In the genomic region with DNA sequence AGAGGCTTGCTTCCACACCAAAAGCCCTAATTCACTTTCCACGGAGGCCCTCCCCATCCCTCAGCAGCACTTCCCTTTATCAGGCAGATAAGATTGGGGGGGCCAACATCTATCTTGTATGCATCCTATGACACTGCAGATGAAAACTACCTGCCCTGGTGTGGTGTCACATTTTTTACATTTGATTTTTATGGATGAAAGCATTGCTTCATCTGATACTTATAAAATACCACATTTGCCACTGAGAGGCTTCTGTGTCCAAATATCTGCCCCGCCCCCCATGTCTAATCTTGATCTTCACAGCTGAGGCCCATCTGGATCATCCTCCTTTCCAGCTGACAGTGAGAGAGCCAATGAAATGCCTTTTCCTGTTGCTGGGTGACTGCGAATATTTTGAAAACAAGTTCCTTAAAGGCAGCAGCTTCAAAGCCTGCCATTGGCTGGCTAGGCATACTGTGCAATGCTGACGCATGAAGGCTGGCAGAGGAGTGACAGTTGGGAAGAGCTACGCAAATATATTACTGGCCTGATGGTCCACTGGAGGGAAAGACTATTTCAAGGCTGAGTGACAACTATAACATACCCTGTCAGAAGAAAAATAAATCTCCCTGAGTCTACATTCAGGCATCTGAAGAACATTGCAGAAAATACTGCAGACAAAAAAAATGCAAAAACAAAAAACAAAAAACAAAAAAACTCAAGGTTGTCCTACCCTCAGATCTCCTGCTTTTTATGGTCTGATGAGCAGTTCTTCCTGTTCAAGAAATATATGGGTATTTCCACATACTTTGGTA, we compare ENCODE assay signal across 1 cellular context.
TF ChIP-seq lines count a peak whose summit lies in the region.

No MANE protein-coding gene starts in this region.

TF ChIP-seq in K562, 482 proteins besides CTCF, POLR2A, EP300 and RAD21 (continued from another document and continues in another):
- TF ChIP-seq, protein P1, sequence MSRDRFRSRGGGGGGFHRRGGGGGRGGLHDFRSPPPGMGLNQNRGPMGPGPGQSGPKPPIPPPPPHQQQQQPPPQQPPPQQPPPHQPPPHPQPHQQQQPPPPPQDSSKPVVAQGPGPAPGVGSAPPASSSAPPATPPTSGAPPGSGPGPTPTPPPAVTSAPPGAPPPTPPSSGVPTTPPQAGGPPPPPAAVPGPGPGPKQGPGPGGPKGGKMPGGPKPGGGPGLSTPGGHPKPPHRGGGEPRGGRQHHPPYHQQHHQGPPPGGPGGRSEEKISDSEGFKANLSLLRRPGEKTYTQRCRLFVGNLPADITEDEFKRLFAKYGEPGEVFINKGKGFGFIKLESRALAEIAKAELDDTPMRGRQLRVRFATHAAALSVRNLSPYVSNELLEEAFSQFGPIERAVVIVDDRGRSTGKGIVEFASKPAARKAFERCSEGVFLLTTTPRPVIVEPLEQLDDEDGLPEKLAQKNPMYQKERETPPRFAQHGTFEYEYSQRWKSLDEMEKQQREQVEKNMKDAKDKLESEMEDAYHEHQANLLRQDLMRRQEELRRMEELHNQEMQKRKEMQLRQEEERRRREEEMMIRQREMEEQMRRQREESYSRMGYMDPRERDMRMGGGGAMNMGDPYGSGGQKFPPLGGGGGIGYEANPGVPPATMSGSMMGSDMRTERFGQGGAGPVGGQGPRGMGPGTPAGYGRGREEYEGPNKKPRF (IDR thresholded peaks at IDR 0.05; ENCODE audit: low read depth, low read length), result no peak
- TF ChIP-seq KDM1A (IDR thresholded peaks at IDR 0.05) (0 out of 4 replicates have a peak, but pooled peaks of 1 of the 2 experiments have one; percentile 9), SPI1 (IDR thresholded peaks at IDR 0.05; ENCODE audit: borderline replicate concordance, low read depth, low read length) (peak; percentile 78; the same call in 1 of the 2 replicates), FOXP1 (CRISPR knock-in tag; IDR thresholded peaks at IDR 0.05) (no peak), CSDE1 (IDR thresholded peaks at IDR 0.05) (peak in 1 of 2 experiments; percentile 70; a peak in 2 of 4 replicates), ZFP30 (CRISPR knock-in tag; IDR thresholded peaks at IDR 0.05; ENCODE audit: borderline replicate concordance) (no peak), MEF2D (tag; conservative IDR thresholded peaks at IDR 0.05; ENCODE audit: low read depth) (peak; percentile 51; the same call in 1 of the 2 replicates), MAFF (IDR thresholded peaks at IDR 0.05; ENCODE audit: low read length) (peak; percentile 44; the same call in 1 of the 2 replicates), ZNF696 (CRISPR knock-in tag; conservative IDR thresholded peaks at IDR 0.05) (no peak), NFYB (IDR thresholded peaks at IDR 0.05; ENCODE audit: extremely low read depth, insufficient read length) (peak; percentile 34), RBM25 (IDR thresholded peaks at IDR 0.05; ENCODE audit: low read depth, low read length, severe bottlenecking) (peak; percentile 15), SIN3A (IDR thresholded peaks at IDR 0.05; ENCODE audit: borderline replicate concordance in 2 of 2, control insufficient read depth in 1 of 2, low read depth in 2 of 2, low read length in 2 of 2) (peak; percentile 59 to 98; a peak in 2 of 4 replicates), RFX5 (IDR thresholded peaks at IDR 0.05; ENCODE audit: low read depth, low read length) (0 out of 2 replicates have a peak, but pooled peaks have one; percentile 56), ASH1L (IDR thresholded peaks at IDR 0.05; ENCODE audit: borderline replicate concordance, low read depth, partially characterized antibody) (no peak), BRD9 (IDR thresholded peaks at IDR 0.05; ENCODE audit: low read depth, partially characterized antibody) (peak; percentile 25), FOXJ3 (CRISPR knock-in tag; IDR thresholded peaks at IDR 0.05) (peak; percentile 96), KLF16 (IDR thresholded peaks at IDR 0.05) (0 out of 2 replicates have a peak, but pooled peaks have one; percentile 68), XRCC4 (IDR thresholded peaks at IDR 0.05; ENCODE audit: extremely low read depth, insufficient read depth, insufficient read length) (no peak)
- TF ChIP-seq, protein P2, sequence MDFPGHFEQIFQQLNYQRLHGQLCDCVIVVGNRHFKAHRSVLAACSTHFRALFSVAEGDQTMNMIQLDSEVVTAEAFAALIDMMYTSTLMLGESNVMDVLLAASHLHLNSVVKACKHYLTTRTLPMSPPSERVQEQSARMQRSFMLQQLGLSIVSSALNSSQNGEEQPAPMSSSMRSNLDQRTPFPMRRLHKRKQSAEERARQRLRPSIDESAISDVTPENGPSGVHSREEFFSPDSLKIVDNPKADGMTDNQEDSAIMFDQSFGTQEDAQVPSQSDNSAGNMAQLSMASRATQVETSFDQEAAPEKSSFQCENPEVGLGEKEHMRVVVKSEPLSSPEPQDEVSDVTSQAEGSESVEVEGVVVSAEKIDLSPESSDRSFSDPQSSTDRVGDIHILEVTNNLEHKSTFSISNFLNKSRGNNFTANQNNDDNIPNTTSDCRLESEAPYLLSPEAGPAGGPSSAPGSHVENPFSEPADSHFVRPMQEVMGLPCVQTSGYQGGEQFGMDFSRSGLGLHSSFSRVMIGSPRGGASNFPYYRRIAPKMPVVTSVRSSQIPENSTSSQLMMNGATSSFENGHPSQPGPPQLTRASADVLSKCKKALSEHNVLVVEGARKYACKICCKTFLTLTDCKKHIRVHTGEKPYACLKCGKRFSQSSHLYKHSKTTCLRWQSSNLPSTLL (IDR thresholded peaks at IDR 0.05), result no peak
- TF ChIP-seq, protein P3, sequence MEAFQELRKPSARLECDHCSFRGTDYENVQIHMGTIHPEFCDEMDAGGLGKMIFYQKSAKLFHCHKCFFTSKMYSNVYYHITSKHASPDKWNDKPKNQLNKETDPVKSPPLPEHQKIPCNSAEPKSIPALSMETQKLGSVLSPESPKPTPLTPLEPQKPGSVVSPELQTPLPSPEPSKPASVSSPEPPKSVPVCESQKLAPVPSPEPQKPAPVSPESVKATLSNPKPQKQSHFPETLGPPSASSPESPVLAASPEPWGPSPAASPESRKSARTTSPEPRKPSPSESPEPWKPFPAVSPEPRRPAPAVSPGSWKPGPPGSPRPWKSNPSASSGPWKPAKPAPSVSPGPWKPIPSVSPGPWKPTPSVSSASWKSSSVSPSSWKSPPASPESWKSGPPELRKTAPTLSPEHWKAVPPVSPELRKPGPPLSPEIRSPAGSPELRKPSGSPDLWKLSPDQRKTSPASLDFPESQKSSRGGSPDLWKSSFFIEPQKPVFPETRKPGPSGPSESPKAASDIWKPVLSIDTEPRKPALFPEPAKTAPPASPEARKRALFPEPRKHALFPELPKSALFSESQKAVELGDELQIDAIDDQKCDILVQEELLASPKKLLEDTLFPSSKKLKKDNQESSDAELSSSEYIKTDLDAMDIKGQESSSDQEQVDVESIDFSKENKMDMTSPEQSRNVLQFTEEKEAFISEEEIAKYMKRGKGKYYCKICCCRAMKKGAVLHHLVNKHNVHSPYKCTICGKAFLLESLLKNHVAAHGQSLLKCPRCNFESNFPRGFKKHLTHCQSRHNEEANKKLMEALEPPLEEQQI (IDR thresholded peaks at IDR 0.05), result peak; percentile 64; the same call in 1 of the 2 replicates
- TF ChIP-seq, protein P4, sequence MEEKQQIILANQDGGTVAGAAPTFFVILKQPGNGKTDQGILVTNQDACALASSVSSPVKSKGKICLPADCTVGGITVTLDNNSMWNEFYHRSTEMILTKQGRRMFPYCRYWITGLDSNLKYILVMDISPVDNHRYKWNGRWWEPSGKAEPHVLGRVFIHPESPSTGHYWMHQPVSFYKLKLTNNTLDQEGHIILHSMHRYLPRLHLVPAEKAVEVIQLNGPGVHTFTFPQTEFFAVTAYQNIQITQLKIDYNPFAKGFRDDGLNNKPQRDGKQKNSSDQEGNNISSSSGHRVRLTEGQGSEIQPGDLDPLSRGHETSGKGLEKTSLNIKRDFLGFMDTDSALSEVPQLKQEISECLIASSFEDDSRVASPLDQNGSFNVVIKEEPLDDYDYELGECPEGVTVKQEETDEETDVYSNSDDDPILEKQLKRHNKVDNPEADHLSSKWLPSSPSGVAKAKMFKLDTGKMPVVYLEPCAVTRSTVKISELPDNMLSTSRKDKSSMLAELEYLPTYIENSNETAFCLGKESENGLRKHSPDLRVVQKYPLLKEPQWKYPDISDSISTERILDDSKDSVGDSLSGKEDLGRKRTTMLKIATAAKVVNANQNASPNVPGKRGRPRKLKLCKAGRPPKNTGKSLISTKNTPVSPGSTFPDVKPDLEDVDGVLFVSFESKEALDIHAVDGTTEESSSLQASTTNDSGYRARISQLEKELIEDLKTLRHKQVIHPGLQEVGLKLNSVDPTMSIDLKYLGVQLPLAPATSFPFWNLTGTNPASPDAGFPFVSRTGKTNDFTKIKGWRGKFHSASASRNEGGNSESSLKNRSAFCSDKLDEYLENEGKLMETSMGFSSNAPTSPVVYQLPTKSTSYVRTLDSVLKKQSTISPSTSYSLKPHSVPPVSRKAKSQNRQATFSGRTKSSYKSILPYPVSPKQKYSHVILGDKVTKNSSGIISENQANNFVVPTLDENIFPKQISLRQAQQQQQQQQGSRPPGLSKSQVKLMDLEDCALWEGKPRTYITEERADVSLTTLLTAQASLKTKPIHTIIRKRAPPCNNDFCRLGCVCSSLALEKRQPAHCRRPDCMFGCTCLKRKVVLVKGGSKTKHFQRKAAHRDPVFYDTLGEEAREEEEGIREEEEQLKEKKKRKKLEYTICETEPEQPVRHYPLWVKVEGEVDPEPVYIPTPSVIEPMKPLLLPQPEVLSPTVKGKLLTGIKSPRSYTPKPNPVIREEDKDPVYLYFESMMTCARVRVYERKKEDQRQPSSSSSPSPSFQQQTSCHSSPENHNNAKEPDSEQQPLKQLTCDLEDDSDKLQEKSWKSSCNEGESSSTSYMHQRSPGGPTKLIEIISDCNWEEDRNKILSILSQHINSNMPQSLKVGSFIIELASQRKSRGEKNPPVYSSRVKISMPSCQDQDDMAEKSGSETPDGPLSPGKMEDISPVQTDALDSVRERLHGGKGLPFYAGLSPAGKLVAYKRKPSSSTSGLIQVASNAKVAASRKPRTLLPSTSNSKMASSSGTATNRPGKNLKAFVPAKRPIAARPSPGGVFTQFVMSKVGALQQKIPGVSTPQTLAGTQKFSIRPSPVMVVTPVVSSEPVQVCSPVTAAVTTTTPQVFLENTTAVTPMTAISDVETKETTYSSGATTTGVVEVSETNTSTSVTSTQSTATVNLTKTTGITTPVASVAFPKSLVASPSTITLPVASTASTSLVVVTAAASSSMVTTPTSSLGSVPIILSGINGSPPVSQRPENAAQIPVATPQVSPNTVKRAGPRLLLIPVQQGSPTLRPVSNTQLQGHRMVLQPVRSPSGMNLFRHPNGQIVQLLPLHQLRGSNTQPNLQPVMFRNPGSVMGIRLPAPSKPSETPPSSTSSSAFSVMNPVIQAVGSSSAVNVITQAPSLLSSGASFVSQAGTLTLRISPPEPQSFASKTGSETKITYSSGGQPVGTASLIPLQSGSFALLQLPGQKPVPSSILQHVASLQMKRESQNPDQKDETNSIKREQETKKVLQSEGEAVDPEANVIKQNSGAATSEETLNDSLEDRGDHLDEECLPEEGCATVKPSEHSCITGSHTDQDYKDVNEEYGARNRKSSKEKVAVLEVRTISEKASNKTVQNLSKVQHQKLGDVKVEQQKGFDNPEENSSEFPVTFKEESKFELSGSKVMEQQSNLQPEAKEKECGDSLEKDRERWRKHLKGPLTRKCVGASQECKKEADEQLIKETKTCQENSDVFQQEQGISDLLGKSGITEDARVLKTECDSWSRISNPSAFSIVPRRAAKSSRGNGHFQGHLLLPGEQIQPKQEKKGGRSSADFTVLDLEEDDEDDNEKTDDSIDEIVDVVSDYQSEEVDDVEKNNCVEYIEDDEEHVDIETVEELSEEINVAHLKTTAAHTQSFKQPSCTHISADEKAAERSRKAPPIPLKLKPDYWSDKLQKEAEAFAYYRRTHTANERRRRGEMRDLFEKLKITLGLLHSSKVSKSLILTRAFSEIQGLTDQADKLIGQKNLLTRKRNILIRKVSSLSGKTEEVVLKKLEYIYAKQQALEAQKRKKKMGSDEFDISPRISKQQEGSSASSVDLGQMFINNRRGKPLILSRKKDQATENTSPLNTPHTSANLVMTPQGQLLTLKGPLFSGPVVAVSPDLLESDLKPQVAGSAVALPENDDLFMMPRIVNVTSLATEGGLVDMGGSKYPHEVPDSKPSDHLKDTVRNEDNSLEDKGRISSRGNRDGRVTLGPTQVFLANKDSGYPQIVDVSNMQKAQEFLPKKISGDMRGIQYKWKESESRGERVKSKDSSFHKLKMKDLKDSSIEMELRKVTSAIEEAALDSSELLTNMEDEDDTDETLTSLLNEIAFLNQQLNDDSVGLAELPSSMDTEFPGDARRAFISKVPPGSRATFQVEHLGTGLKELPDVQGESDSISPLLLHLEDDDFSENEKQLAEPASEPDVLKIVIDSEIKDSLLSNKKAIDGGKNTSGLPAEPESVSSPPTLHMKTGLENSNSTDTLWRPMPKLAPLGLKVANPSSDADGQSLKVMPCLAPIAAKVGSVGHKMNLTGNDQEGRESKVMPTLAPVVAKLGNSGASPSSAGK (IDR thresholded peaks at IDR 0.05), result peak; percentile 20; the same call in 1 of the 2 replicates
- TF ChIP-seq, protein P5, sequence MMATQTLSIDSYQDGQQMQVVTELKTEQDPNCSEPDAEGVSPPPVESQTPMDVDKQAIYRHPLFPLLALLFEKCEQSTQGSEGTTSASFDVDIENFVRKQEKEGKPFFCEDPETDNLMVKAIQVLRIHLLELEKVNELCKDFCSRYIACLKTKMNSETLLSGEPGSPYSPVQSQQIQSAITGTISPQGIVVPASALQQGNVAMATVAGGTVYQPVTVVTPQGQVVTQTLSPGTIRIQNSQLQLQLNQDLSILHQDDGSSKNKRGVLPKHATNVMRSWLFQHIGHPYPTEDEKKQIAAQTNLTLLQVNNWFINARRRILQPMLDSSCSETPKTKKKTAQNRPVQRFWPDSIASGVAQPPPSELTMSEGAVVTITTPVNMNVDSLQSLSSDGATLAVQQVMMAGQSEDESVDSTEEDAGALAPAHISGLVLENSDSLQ (IDR thresholded peaks at IDR 0.05), result peak; percentile 95
- TF ChIP-seq, protein P6, sequence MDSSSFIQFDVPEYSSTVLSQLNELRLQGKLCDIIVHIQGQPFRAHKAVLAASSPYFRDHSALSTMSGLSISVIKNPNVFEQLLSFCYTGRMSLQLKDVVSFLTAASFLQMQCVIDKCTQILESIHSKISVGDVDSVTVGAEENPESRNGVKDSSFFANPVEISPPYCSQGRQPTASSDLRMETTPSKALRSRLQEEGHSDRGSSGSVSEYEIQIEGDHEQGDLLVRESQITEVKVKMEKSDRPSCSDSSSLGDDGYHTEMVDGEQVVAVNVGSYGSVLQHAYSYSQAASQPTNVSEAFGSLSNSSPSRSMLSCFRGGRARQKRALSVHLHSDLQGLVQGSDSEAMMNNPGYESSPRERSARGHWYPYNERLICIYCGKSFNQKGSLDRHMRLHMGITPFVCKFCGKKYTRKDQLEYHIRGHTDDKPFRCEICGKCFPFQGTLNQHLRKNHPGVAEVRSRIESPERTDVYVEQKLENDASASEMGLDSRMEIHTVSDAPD (CRISPR knock-in tag; IDR thresholded peaks at IDR 0.05), result no peak
